Comparison of ENCODE assay signal across 8 cellular contexts in genomic region chr11:65575568-65576231, GRCh38. TPM values are rescaled to one million over a fixed set of nuclear protein-coding genes. Genes with fewer than 3 reads are reported as not detected.
DNase-seq lines count a peak whose midpoint lies in the region; ATAC-seq and TF ChIP-seq lines count a peak whose summit lies in the region.

TSS of gene EHBP1L1 (plus strand) at chr11:65576053. CDS start at chr11:65576303, 250 bp downstream.

- H3K27ac Mint-ChIP-seq in activated CD8-positive, alpha-beta memory T cell treated with anti-CD3 and anti-CD28 coated beads, Interleukin-2, amount 10 ng/mL, durations not matched to agents 7 days and 5 days: peak within 1 kb of the TSS; percentile 91
- H3K27ac Mint-ChIP-seq in stimulated activated naive CD8-positive, alpha-beta T cell treated with anti-CD3 and anti-CD28 coated beads, Interleukin-15, Interleukin-2, amounts not matched to agents 100 ng/mL and 50 ng/mL, for 24 hours: peak within 1 kb of the TSS; percentile 91

- H3K4me3 Mint-ChIP-seq in activated CD8-positive, alpha-beta memory T cell treated with anti-CD3 and anti-CD28 coated beads, Interleukin-2, amount 10 ng/mL, durations not matched to agents 7 days and 5 days: peak within 1 kb of the TSS; percentile 84
- H3K4me3 Mint-ChIP-seq in stimulated activated naive CD8-positive, alpha-beta T cell treated with anti-CD3 and anti-CD28 coated beads, Interleukin-15, Interleukin-2, amounts not matched to agents 100 ng/mL and 50 ng/mL, for 24 hours: peak within 1 kb of the TSS; percentile 90

- ATAC-seq in GM19397 (IDR thresholded peaks at IDR 0.05; ENCODE audit: unreplicated experiment): peak; percentile 27
- peak; percentile 40 for ATAC-seq in activated CD8-positive, alpha-beta memory T cell treated with anti-CD3 and anti-CD28 coated beads, Interleukin-2, amount 10 ng/mL, durations not matched to agents 7 days and 5 days

- no peaks in the 10 kb centered on the region for H3K9me3 Mint-ChIP-seq in activated CD8-positive, alpha-beta memory T cell treated with anti-CD3 and anti-CD28 coated beads, Interleukin-2, amount 10 ng/mL, durations not matched to agents 7 days and 5 days (ENCODE audit: low read depth)
- no peaks in the 10 kb centered on the region for H3K9me3 Mint-ChIP-seq in stimulated activated naive CD8-positive, alpha-beta T cell treated with anti-CD3 and anti-CD28 coated beads, Interleukin-15, Interleukin-2, amounts not matched to agents 100 ng/mL and 50 ng/mL, for 24 hours

- CTCF ChIA-PET in activated CD8-positive, alpha-beta memory T cell treated with anti-CD3 and anti-CD28 coated beads, Interleukin-2, amount 10 ng/mL, durations not matched to agents 7 days and 5 days (lab: Charles Lee): interaction anchor here (0.9 to 7.1 kb wide), 8 partner anchors 10 to 78 kb away, joined by 3 to 172 read pairs (median 4); partner anchors contain the start of genes KCNK7, MAP3K11 and PCNX3

- peak within 1 kb of the TSS; percentile 59 for H3K4me3 ChIP-seq in epithelial cell of esophagus (ENCODE audit: low read length)

- peaks cover 49% of the 10 kb centered on the region for H3K4me1 Mint-ChIP-seq in activated CD8-positive, alpha-beta memory T cell treated with anti-CD3 and anti-CD28 coated beads, Interleukin-2, amount 10 ng/mL, durations not matched to agents 7 days and 5 days
- H3K4me1 Mint-ChIP-seq in stimulated activated naive CD8-positive, alpha-beta T cell treated with anti-CD3 and anti-CD28 coated beads, Interleukin-15, Interleukin-2, amounts not matched to agents 100 ng/mL and 50 ng/mL, for 24 hours (ENCODE audit: low read depth): peaks cover 57% of the 10 kb centered on the region

- DNase-seq in AG08396 (ENCODE audit: low spot score) (peak; percentile 88), NOMO-1 treated with DMSO at 0.1 percent for 48 hours (lab: John Stamatoyannopoulos, UW; ENCODE audit: unreplicated experiment) (peak; percentile 48), epithelial cell of esophagus (ENCODE audit: low read depth) (peak; percentile 52), myocyte (ENCODE audit: low read depth) (peak; percentile 70), COLO829 (ENCODE audit: low spot score) (no peak)
- peak; percentile 89 for DNase-seq in activated CD8-positive, alpha-beta memory T cell treated with anti-CD3 and anti-CD28 coated beads, Interleukin-2, amount 10 ng/mL, durations not matched to agents 7 days and 5 days

- no peak for TF ChIP-seq CTCF in epithelial cell of esophagus (IDR thresholded peaks at IDR 0.05; ENCODE audit: insufficient read depth, low read depth, low read length, missing control alignments)

- H3K27me3 Mint-ChIP-seq in activated CD8-positive, alpha-beta memory T cell treated with anti-CD3 and anti-CD28 coated beads, Interleukin-2, amount 10 ng/mL, durations not matched to agents 7 days and 5 days: no peaks in the 10 kb centered on the region
- no peaks in the 10 kb centered on the region for H3K27me3 Mint-ChIP-seq in stimulated activated naive CD8-positive, alpha-beta T cell treated with anti-CD3 and anti-CD28 coated beads, Interleukin-15, Interleukin-2, amounts not matched to agents 100 ng/mL and 50 ng/mL, for 24 hours

- peaks cover 15% of the 10 kb centered on the region for H3K36me3 Mint-ChIP-seq in activated CD8-positive, alpha-beta memory T cell treated with anti-CD3 and anti-CD28 coated beads, Interleukin-2, amount 10 ng/mL, durations not matched to agents 7 days and 5 days
- peaks cover 31% of the 10 kb centered on the region for H3K36me3 Mint-ChIP-seq in stimulated activated naive CD8-positive, alpha-beta T cell treated with anti-CD3 and anti-CD28 coated beads, Interleukin-15, Interleukin-2, amounts not matched to agents 100 ng/mL and 50 ng/mL, for 24 hours (ENCODE audit: low read depth)

RNA-seq across cellular contexts. Expression of gene EHBP1L1, which starts in this region (rescaled TPM):
- total RNA-seq in activated CD8-positive, alpha-beta memory T cell treated with anti-CD3 and anti-CD28 coated beads, Interleukin-2, amount 10 ng/mL, durations not matched to agents 7 days and 5 days: 100 to 1,000 TPM; 138 to 140 TPM
- 591 and 791 TPM in 2 replicates for total RNA-seq in myocyte
- polyA plus RNA-seq in myocyte (2012): 145 TPM
